11 cellular contexts compared by ENCODE assay signal in genomic region chr5:78597858-78598415, GRCh38. TPM values are rescaled to one million over a fixed set of nuclear protein-coding genes. Genes with fewer than 3 reads are reported as not detected.
DNase-seq lines count a peak whose midpoint lies in the region; ATAC-seq and TF ChIP-seq lines count a peak whose summit lies in the region.
"Had no signal": no experiment of that assay in that cellular context is flagged by ENCODE, and none has a peak within 500 bp of the region (broad histone marks: within the 10 kb centered on the region; RNA-seq: fewer than 3 reads in every experiment).

No MANE protein-coding gene starts in this region.

- H3K4me3 Mint-ChIP-seq in glutamatergic neuron (ENCODE audit: unreplicated experiment) = no peak overlapping the region
- no peak overlapping the region for H3K4me3 Mint-ChIP-seq in natural killer cell treated with Interleukin-12 subunit alpha and Interleukin-12 subunit beta and Interleukin-15 and Interleukin-18, amount 100 ng/mL, for 72 hours
- H3K4me3 Mint-ChIP-seq: activated T-helper 17 cell treated with anti-CD3 and anti-CD28 coated beads, Interleukin-2, amount 50 U/mL, for 72 hours; brain; CD8-positive, alpha-beta memory T cell had no signal

- no peaks in the 10 kb centered on the region for H3K36me3 Mint-ChIP-seq in glutamatergic neuron (ENCODE audit: unreplicated experiment)
- H3K36me3 Mint-ChIP-seq in natural killer cell treated with Interleukin-12 subunit alpha and Interleukin-12 subunit beta and Interleukin-15 and Interleukin-18, amount 100 ng/mL, for 72 hours = no peaks in the 10 kb centered on the region
- H3K36me3 Mint-ChIP-seq: CD8-positive, alpha-beta memory T cell had no signal

- peak overlapping the region; percentile 29 for H3K4me2 ChIP-seq in skeletal muscle satellite cell (ENCODE audit: low read length)

- H3K9me3 Mint-ChIP-seq in glutamatergic neuron (ENCODE audit: unreplicated experiment) = peaks cover 3% of the 10 kb centered on the region
- H3K9me3 Mint-ChIP-seq in natural killer cell treated with Interleukin-12 subunit alpha and Interleukin-12 subunit beta and Interleukin-15 and Interleukin-18, amount 100 ng/mL, for 72 hours = no peaks in the 10 kb centered on the region
- H3K9me3 Mint-ChIP-seq: activated T-helper 17 cell treated with anti-CD3 and anti-CD28 coated beads, Interleukin-2, amount 50 U/mL, for 72 hours; CD8-positive, alpha-beta memory T cell had no signal

- H3K4me1 ChIP-seq in skeletal muscle satellite cell (ENCODE audit: control insufficient read depth, insufficient read depth, low read length) = peaks cover 80% of the 10 kb centered on the region

- H3K27ac Mint-ChIP-seq in glutamatergic neuron (ENCODE audit: unreplicated experiment) = no peak overlapping the region
- no peak overlapping the region for H3K27ac Mint-ChIP-seq in natural killer cell treated with Interleukin-12 subunit alpha and Interleukin-12 subunit beta and Interleukin-15 and Interleukin-18, amount 100 ng/mL, for 72 hours
- H3K27ac Mint-ChIP-seq: activated T-helper 17 cell treated with anti-CD3 and anti-CD28 coated beads, Interleukin-2, amount 50 U/mL, for 72 hours; CD8-positive, alpha-beta memory T cell had no signal

- peak overlapping the region; percentile 64 for H3K9ac ChIP-seq in skeletal muscle satellite cell (ENCODE audit: low read depth, low read length)

- ATAC-seq in natural killer cell treated with Interleukin-12 subunit alpha and Interleukin-12 subunit beta and Interleukin-15 and Interleukin-18, amount 100 ng/mL, for 72 hours = no peak
- ATAC-seq in GM21619 (IDR thresholded peaks at IDR 0.05; ENCODE audit: unreplicated experiment) = no peak
- ATAC-seq: activated T-helper 17 cell treated with anti-CD3 and anti-CD28 coated beads, Interleukin-2, amount 50 U/mL, for 72 hours had no signal

- peaks cover 8% of the 10 kb centered on the region for H3K27me3 Mint-ChIP-seq in glutamatergic neuron (ENCODE audit: unreplicated experiment)
- peaks cover 10 to 27% of the 10 kb centered on the region in 2 donors for H3K27me3 Mint-ChIP-seq in natural killer cell treated with Interleukin-12 subunit alpha and Interleukin-12 subunit beta and Interleukin-15 and Interleukin-18, amount 100 ng/mL, for 72 hours
- H3K27me3 Mint-ChIP-seq: brain had no signal

- no peaks in the 10 kb centered on the region for H3K36me3 ChIP-seq in skeletal muscle satellite cell (ENCODE audit: insufficient read depth, low read length)

- peaks cover 6% of the 10 kb centered on the region for H3K4me1 Mint-ChIP-seq in glutamatergic neuron (ENCODE audit: low read depth, unreplicated experiment)
- H3K4me1 Mint-ChIP-seq in natural killer cell treated with Interleukin-12 subunit alpha and Interleukin-12 subunit beta and Interleukin-15 and Interleukin-18, amount 100 ng/mL, for 72 hours (ENCODE audit: low read depth in 2 of 2) = no peaks in the 10 kb centered on the region
- H3K4me1 Mint-ChIP-seq: activated T-helper 17 cell treated with anti-CD3 and anti-CD28 coated beads, Interleukin-2, amount 50 U/mL, for 72 hours; CD8-positive, alpha-beta memory T cell had no signal

- in situ Hi-C loops in astrocyte of the cerebellum (cut with HindIII; ENCODE audit: low sequenced_read_pairs) = no loop called here

- H3K4me3 ChIP-seq in astrocyte of the cerebellum (ENCODE audit: low read depth, low read length) = no peak overlapping the region
- H3K4me3 ChIP-seq in fibroblast of villous mesenchyme (ENCODE audit: low read depth, low read length) = no peak overlapping the region
- no peak overlapping the region for H3K4me3 ChIP-seq in skeletal muscle satellite cell (ENCODE audit: low read length)

- DNase-seq in HCEC 1CT (peak; percentile 83), astrocyte of the cerebellum (ENCODE audit: low read depth) (peak; percentile 76), fibroblast of villous mesenchyme (ENCODE audit: low read depth) (peak; percentile 70), glutamatergic neuron (no peak)
- DNase-seq in natural killer cell treated with Interleukin-12 subunit alpha and Interleukin-12 subunit beta and Interleukin-15 and Interleukin-18, amount 100 ng/mL, for 72 hours (ENCODE audit: low spot score) = no peak
- DNase-seq: activated CD4-positive, alpha-beta T cell treated with anti-CD3 and anti-CD28 coated beads, Interleukin-2, amount 50 U/mL, for 4 hours; CD8-positive, alpha-beta memory T cell had no signal

- no peaks in the 10 kb centered on the region for H3K9me3 ChIP-seq in skeletal muscle satellite cell (replicated peaks; ENCODE audit: low read length)

- no peaks in the 10 kb centered on the region for H3K27me3 ChIP-seq in skeletal muscle satellite cell (ENCODE audit: control insufficient read depth, insufficient read depth, low read length)

- TF ChIP-seq CTCF in astrocyte of the cerebellum (IDR thresholded peaks at IDR 0.05; ENCODE audit: low read depth, low read length, missing control alignments) (no peak), fibroblast of villous mesenchyme (IDR thresholded peaks at IDR 0.05; ENCODE audit: insufficient read depth, low read depth, low read length) (no peak), glutamatergic neuron (IDR thresholded peaks at IDR 0.05; ENCODE audit: partially characterized antibody, unreplicated experiment) (no peak)

RNA-seq across cellular contexts. Expression of gene LHFPL2, which starts 50.6 kb away (rescaled TPM):
- total RNA-seq in fibroblast of villous mesenchyme (35.0 and 44.1 TPM in 2 replicates), glutamatergic neuron (ENCODE audit: unreplicated experiment) (2.5 TPM)
- 36.0 and 46.9 TPM in 2 replicates for total RNA-seq in skeletal muscle satellite cell (2012; rRNA removed)
- total RNA-seq in natural killer cell treated with Interleukin-12 subunit alpha and Interleukin-12 subunit beta and Interleukin-15 and Interleukin-18, amount 100 ng/mL, for 72 hours = 1 to 10 TPM in 1 of 2 donors, under 1 TPM in 1; 0.45 to 1.8 TPM

Comparison
In these comparisons a context has a peak if more than half of its experiments do, and no peak if none do; other contexts are left out.
1. DNase-seq: peak in HCEC 1CT (single experiment), astrocyte of the cerebellum (single experiment) and fibroblast of villous mesenchyme (single experiment); none in glutamatergic neuron (single experiment) and natural killer cell treated with Interleukin-12 subunit alpha and Interleukin-12 subunit beta and Interleukin-15 and Interleukin-18, amount 100 ng/mL, for 72 hours (single experiment).
2. RNA of gene LHFPL2, which starts 50.6 kb away (total RNA-seq): 35.0 to 44.1 TPM in fibroblast of villous mesenchyme; 2.5 TPM in glutamatergic neuron (single experiment) and 0.45 to 1.8 TPM in natural killer cell treated with Interleukin-12 subunit alpha and Interleukin-12 subunit beta and Interleukin-15 and Interleukin-18, amount 100 ng/mL, for 72 hours; every median in the first group is over 10 times any median in the second.